ENCODE assay signal across 19 cellular contexts in genomic region chr14:99187858-99188257, GRCh38.
DNase-seq lines count a peak whose midpoint lies in the region; ATAC-seq and TF ChIP-seq lines count a peak whose summit lies in the region.
"Had no signal": no experiment of that assay in that cellular context is flagged by ENCODE, and none has a peak within 500 bp of the region (broad histone marks: within the 10 kb centered on the region; RNA-seq: fewer than 3 reads in every experiment).

No MANE protein-coding gene starts in this region.

- intact Hi-C loops in vagina (cut with DNase I), result no loop called here

- no peaks in the 10 kb centered on the region for H3K27me3 ChIP-seq in vagina

- H3K9me3 ChIP-seq in vagina, result no peaks in the 10 kb centered on the region
- H3K9me3 ChIP-seq: esophagus muscularis mucosa, heart right ventricle had no signal

- CTCF ChIA-PET in activated CD8-positive, alpha-beta T cell treated with anti-CD3 and anti-CD28 coated beads, Interleukin-2, amount 10 ng/mL, durations not matched to agents 7 days and 5 days (lab: Charles Lee), result interaction anchor here (0.5 to 7.5 kb wide), 13 partner anchors 9 to 1049 kb away, joined by 3 to 86 read pairs (median 4); no protein-coding TSS in a partner anchor

- no peak for TF ChIP-seq POLR2A in vagina (IDR thresholded peaks at IDR 0.05)

- peak overlapping the region; percentile 96 for H3K27ac Mint-ChIP-seq in activated CD8-positive, alpha-beta T cell treated with anti-CD3 and anti-CD28 coated beads, Interleukin-2, amount 10 ng/mL, durations not matched to agents 7 days and 5 days
- peak overlapping the region; percentile 97 for H3K27ac Mint-ChIP-seq in central memory CD8-positive, alpha-beta T cell (ENCODE audit: low read depth)

- H3K4me3 ChIP-seq in vagina, result no peak overlapping the region
- H3K4me3 ChIP-seq: esophagus muscularis mucosa, GM23248, heart right ventricle had no signal

- POLR2A ChIA-PET in activated CD8-positive, alpha-beta T cell treated with anti-CD3 and anti-CD28 coated beads, Interleukin-2, amount 10 ng/mL, durations not matched to agents 7 days and 5 days (lab: Charles Lee), result interaction anchor here (1.1 to 2.5 kb wide), 6 partner anchors 47 to 84 kb away, joined by 3 to 14 read pairs (median 5); partner anchors contain the start of gene BCL11B

- no peak overlapping the region for H3K27ac ChIP-seq in vagina
- H3K27ac ChIP-seq: esophagus muscularis mucosa, GM23248, KMS-11, WERI-Rb-1 had no signal

- H3K9me3 Mint-ChIP-seq in activated CD8-positive, alpha-beta T cell treated with anti-CD3 and anti-CD28 coated beads, Interleukin-2, amount 10 ng/mL, durations not matched to agents 7 days and 5 days (ENCODE audit: insufficient read depth), result no peaks in the 10 kb centered on the region
- H3K9me3 Mint-ChIP-seq in central memory CD8-positive, alpha-beta T cell, result no peaks in the 10 kb centered on the region

- H3K36me3 ChIP-seq in vagina, result no peaks in the 10 kb centered on the region
- H3K36me3 ChIP-seq: esophagus muscularis mucosa, heart right ventricle, WERI-Rb-1 had no signal

- no peaks in the 10 kb centered on the region for H3K27me3 Mint-ChIP-seq in activated CD8-positive, alpha-beta T cell treated with anti-CD3 and anti-CD28 coated beads, Interleukin-2, amount 10 ng/mL, durations not matched to agents 7 days and 5 days (ENCODE audit: low read depth)
- no peaks in the 10 kb centered on the region for H3K27me3 Mint-ChIP-seq in central memory CD8-positive, alpha-beta T cell

- peak overlapping the region; percentile 54 for H3K4me3 Mint-ChIP-seq in activated CD8-positive, alpha-beta T cell treated with anti-CD3 and anti-CD28 coated beads, Interleukin-2, amount 10 ng/mL, durations not matched to agents 7 days and 5 days
- H3K4me3 Mint-ChIP-seq in central memory CD8-positive, alpha-beta T cell, result peak overlapping the region; percentile 87

- H3K4me1 ChIP-seq in vagina, result peaks cover 12% of the 10 kb centered on the region

- H3K36me3 Mint-ChIP-seq in activated CD8-positive, alpha-beta T cell treated with anti-CD3 and anti-CD28 coated beads, Interleukin-2, amount 10 ng/mL, durations not matched to agents 7 days and 5 days (ENCODE audit: low read depth), result peaks cover 64% of the 10 kb centered on the region
- H3K36me3 Mint-ChIP-seq in central memory CD8-positive, alpha-beta T cell (ENCODE audit: insufficient read depth), result peaks cover 50% of the 10 kb centered on the region

- DNase-seq in stimulated activated CD4-positive, alpha-beta T cell treated with anti-CD3 and anti-CD28 coated beads, Interleukin-15, amount 100 ng/mL, for 24 hours, result peak; percentile 43
- DNase-seq in stimulated activated CD4-positive, alpha-beta T cell treated with anti-CD3 and anti-CD28 coated beads, Interleukin-4, amount 100 ng/mL, for 1 hour, result no peak
- DNase-seq in activated CD8-positive, alpha-beta T cell treated with anti-CD3 and anti-CD28 coated beads, Interleukin-2, amount 10 ng/mL, durations not matched to agents 7 days and 5 days, result no peak
- DNase-seq in central memory CD8-positive, alpha-beta T cell (ENCODE audit: low spot score in 2 of 2), result no peak
- DNase-seq in COR-L47 (lab: John Stamatoyannopoulos, UW) (no peak), vagina (ENCODE audit: extremely low spot score in 2 of 2) (no peak)
- DNase-seq: dermis blood vessel endothelial cell; GF-D8; GM23248; heart right ventricle; islet precursor cell; mammary epithelial cell; NCI-H1092; NCI-H226; NK-92 treated with Interleukin-12 subunit alpha and Interleukin-12 subunit beta, amount 100 ng/mL, for 24 hours; WERI-Rb-1 had no signal

- H3K4me1 Mint-ChIP-seq in activated CD8-positive, alpha-beta T cell treated with anti-CD3 and anti-CD28 coated beads, Interleukin-2, amount 10 ng/mL, durations not matched to agents 7 days and 5 days (ENCODE audit: low read depth), result peaks cover 93% of the 10 kb centered on the region
- H3K4me1 Mint-ChIP-seq in central memory CD8-positive, alpha-beta T cell, result peaks cover 96% of the 10 kb centered on the region

- no peak for ATAC-seq in activated CD8-positive, alpha-beta T cell treated with anti-CD3 and anti-CD28 coated beads, Interleukin-2, amount 10 ng/mL, durations not matched to agents 7 days and 5 days
- ATAC-seq in central memory CD8-positive, alpha-beta T cell (replicated peaks; ENCODE audit: extremely low read depth, poor library complexity, severe bottlenecking), result no peak
- ATAC-seq in GM21447 (IDR thresholded peaks at IDR 0.05; ENCODE audit: unreplicated experiment), result no peak
- ATAC-seq: heart right ventricle had no signal

- TF ChIP-seq CTCF in vagina (IDR thresholded peaks at IDR 0.05), result no peak
